10 cellular contexts compared by ENCODE assay signal in the genomic region with DNA sequence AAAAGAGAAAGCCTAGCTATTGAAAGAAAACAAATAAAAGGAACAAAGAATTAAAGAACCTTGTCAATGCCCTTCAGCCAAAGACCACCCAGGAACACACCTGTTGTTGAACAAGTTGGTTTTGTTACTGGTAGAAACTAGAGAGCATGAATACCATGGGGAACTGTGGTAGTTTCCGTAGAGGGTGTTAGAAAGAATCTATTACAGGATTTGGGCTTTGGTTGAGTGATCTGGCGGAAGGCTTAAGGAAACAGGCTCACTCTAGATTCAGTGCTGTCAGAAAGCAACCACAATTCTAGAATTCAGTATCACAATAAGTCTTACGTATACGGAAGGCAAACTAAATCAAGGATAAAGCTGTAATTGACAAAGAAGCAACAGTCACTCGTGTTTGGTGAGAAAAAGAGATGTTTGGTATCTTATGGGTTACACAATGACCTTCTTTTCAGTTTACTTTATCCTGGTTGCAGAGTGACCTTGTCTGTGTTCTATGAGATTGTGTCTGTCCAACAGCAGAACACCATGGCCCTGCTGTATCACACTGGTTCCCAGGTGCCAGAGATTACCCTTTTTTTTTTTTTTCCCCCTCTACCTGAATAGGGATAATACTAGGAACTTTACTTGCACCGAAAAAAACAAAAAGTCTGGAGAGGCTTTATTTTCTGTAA.
A peak's percentile ranks its signal among the peaks of the same experiment; 100 is the strongest.
DNase-seq lines count a peak whose midpoint lies in the region; ATAC-seq and TF ChIP-seq lines count a peak whose summit lies in the region.
"Had no signal": no experiment of that assay in that cellular context is flagged by ENCODE, and none has a peak within 500 bp of the region (broad histone marks: within the 10 kb centered on the region; RNA-seq: fewer than 3 reads in every experiment).

No MANE protein-coding gene starts in this region.

- H3K27me3 Mint-ChIP-seq in stimulated activated memory B cell treated with anti-CD40 and anti-IgM and Interleukin-4, amounts not matched to agents 10 μg/mL and 1 μg/mL and 100 μg/mL, for 72 hours: peaks cover 41% of the 10 kb centered on the region

- intact Hi-C loops in left ventricle myocardium superior (cut with micrococcal nuclease): no loop called here

- no peak for DNase-seq in left ventricle myocardium superior
- no peak for DNase-seq in right atrium auricular region (ENCODE audit: low spot score)
- no peak for DNase-seq in inferior parietal cortex (ENCODE audit: extremely low spot score)
- no peak for DNase-seq in ACHN
- no peak for DNase-seq in NCI-H524 treated with DMSO at 0.1 percent for 48 hours (lab: John Stamatoyannopoulos, UW)
- DNase-seq: naive thymus-derived CD8-positive, alpha-beta T cell had no signal

- in situ Hi-C loops in ACHN (cut with HindIII; ENCODE audit: low pct_ligation_motif_present, low pct_unique_long_range_greater_than_20kb, low sequenced_read_pairs): no loop called here

- no peak overlapping the region for H3K27ac ChIP-seq in right atrium auricular region

- no peaks in the 10 kb centered on the region for H3K9me3 Mint-ChIP-seq in stimulated activated memory B cell treated with anti-CD40 and anti-IgM and Interleukin-4, amounts not matched to agents 10 μg/mL and 1 μg/mL and 100 μg/mL, for 72 hours
- H3K9me3 Mint-ChIP-seq: naive thymus-derived CD8-positive, alpha-beta T cell had no signal

- no peak overlapping the region for H3K4me3 ChIP-seq in right atrium auricular region

- no peaks in the 10 kb centered on the region for H3K27me3 ChIP-seq in right atrium auricular region

- peak overlapping the region; percentile 38 for H3K27ac Mint-ChIP-seq in stimulated activated memory B cell treated with anti-CD40 and anti-IgM and Interleukin-4, amounts not matched to agents 10 μg/mL and 1 μg/mL and 100 μg/mL, for 72 hours
- H3K27ac Mint-ChIP-seq: naive thymus-derived CD8-positive, alpha-beta T cell had no signal

- no peaks in the 10 kb centered on the region for H3K9me3 ChIP-seq in right atrium auricular region

- H3K36me3 Mint-ChIP-seq in stimulated activated memory B cell treated with anti-CD40 and anti-IgM and Interleukin-4, amounts not matched to agents 10 μg/mL and 1 μg/mL and 100 μg/mL, for 72 hours: no peaks in the 10 kb centered on the region
- H3K36me3 Mint-ChIP-seq: naive thymus-derived CD8-positive, alpha-beta T cell had no signal

- H3K36me3 ChIP-seq in right atrium auricular region: no peaks in the 10 kb centered on the region

- H3K4me1 ChIP-seq in right atrium auricular region: no peaks in the 10 kb centered on the region

- ATAC-seq in left ventricle myocardium superior (peak; percentile 60), HG02623 (IDR thresholded peaks at IDR 0.05; ENCODE audit: unreplicated experiment) (peak; percentile 96), HG03565 (IDR thresholded peaks at IDR 0.05; ENCODE audit: unreplicated experiment) (peak; percentile 96)
- ATAC-seq in stimulated activated memory B cell treated with anti-CD40 and anti-IgM and Interleukin-4, amounts not matched to agents 10 μg/mL and 1 μg/mL and 100 μg/mL, for 72 hours: peak; percentile 96
- ATAC-seq: HCT116; naive thymus-derived CD8-positive, alpha-beta T cell had no signal

- H3K4me1 Mint-ChIP-seq in stimulated activated memory B cell treated with anti-CD40 and anti-IgM and Interleukin-4, amounts not matched to agents 10 μg/mL and 1 μg/mL and 100 μg/mL, for 72 hours: peaks cover 26% of the 10 kb centered on the region

- H3K4me3 Mint-ChIP-seq in stimulated activated memory B cell treated with anti-CD40 and anti-IgM and Interleukin-4, amounts not matched to agents 10 μg/mL and 1 μg/mL and 100 μg/mL, for 72 hours: no peak overlapping the region

- no peak for TF ChIP-seq CTCF in right atrium auricular region (IDR thresholded peaks at IDR 0.05)
